26 cellular contexts compared by ENCODE assay signal in the genomic region with DNA sequence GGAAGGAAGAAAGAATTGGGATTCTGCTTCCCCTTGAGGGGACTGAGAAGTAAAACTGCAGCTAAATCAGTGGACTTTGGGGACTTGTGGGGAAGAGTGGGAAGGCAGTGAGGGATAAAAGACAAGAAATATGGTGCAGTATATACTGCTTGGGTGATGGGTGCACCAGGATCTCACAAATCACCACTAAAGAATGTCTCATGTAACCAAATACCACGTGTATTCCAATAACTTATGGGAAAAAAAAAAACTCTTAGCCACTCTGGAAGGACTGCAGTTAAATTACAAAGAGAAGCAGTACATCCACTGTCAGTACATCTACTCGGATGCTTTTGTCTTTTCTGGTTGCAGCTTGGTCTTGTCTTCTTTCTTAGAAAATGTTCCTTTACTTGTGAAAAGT. TPM values are rescaled to one million over a fixed set of nuclear protein-coding genes. Genes with fewer than 3 reads are reported as not detected.
DNase-seq lines count a peak whose midpoint lies in the region; ATAC-seq and TF ChIP-seq lines count a peak whose summit lies in the region.
"Had no signal": no experiment of that assay in that cellular context is flagged by ENCODE, and none has a peak within 500 bp of the region (broad histone marks: within the 10 kb centered on the region; RNA-seq: fewer than 3 reads in every experiment).

No MANE protein-coding gene starts in this region.

- intact Hi-C loops in PC-3 (cut with micrococcal nuclease) (no loop called here), left ventricle myocardium inferior (cut with micrococcal nuclease) (no loop called here)

- peaks cover 21% of the 10 kb centered on the region; the same call in 1 of the 2 replicates for H3K27me3 ChIP-seq in PC-3 (ENCODE audit: low read length)
- H3K27me3 ChIP-seq in left ventricle myocardium inferior (ENCODE audit: low read depth) = peaks cover 94% of the 10 kb centered on the region
- H3K27me3 ChIP-seq: SJSA1, vagina had no signal

- no peaks in the 10 kb centered on the region for H3K9me3 ChIP-seq in PC-3 (ENCODE audit: low read length)
- no peaks in the 10 kb centered on the region for H3K9me3 ChIP-seq in left ventricle myocardium inferior (replicated peaks)
- H3K9me3 ChIP-seq: esophagus squamous epithelium, SJSA1, tibial artery, vagina had no signal

- ATAC-seq in PC-3 = no peak
- ATAC-seq in GM19463 (IDR thresholded peaks at IDR 0.05; ENCODE audit: unreplicated experiment) = no peak
- ATAC-seq: right cardiac atrium, T-cell, WTC11 had no signal

- no peaks in the 10 kb centered on the region for H3K9me2 ChIP-seq in PC-3 (replicated peaks; ENCODE audit: low read length)

- in situ Hi-C loops in ACHN (cut with HindIII; ENCODE audit: low pct_ligation_motif_present, low pct_unique_long_range_greater_than_20kb, low sequenced_read_pairs) = no loop called here

- POLR2A ChIA-PET in PC-3 (lab: Charles Lee; ENCODE audit: unreplicated experiment) = no interaction called here

- BruUV-seq in PC-3 (replicated peaks; lab: Mats Ljungman, UMichigan) = no TSS peak

- H3K4me2 ChIP-seq in PC-3 (ENCODE audit: low read length) = no peak overlapping the region

- H3K79me2 ChIP-seq in PC-3 (ENCODE audit: low read length) = no peaks in the 10 kb centered on the region

- DNase-seq in ELR (ENCODE audit: low read depth) (peak; percentile 64), PC-3 (peak; percentile 12), choroid plexus epithelial cell (ENCODE audit: low read depth) (peak; percentile 50), non-pigmented ciliary epithelial cell (ENCODE audit: low read depth) (peak; percentile 4), ACHN (no peak), NCI-H2171 (lab: John Stamatoyannopoulos, UW) (no peak), left ventricle myocardium inferior (no peak)
- DNase-seq: activated CD4-positive, alpha-beta T cell treated with anti-CD3 and anti-CD28 coated beads, Interleukin-2, amount 50 U/mL, for 1 hour; activated gamma-delta T cell; activated naive CD8-positive, alpha-beta T cell treated with anti-CD3 and anti-CD28 coated beads, Interleukin-2, amount 10 ng/mL, durations not matched to agents 7 days and 5 days; activated T-cell treated with anti-CD3 and anti-CD28 coated beads, Interleukin-2, amount 50 U/mL, for 24 hours; COR-L47; dorsolateral prefrontal cortex; esophagus squamous epithelium; NCI-H1048; NCI-H1694; right cardiac atrium; stimulated activated CD4-positive, alpha-beta T cell treated with anti-CD3 and anti-CD28 coated beads, Interleukin-2, amount 100 ng/mL, for 48 hours; T-cell; tibial artery had no signal

- H4K20me1 ChIP-seq in PC-3 (ENCODE audit: low read length) = no peaks in the 10 kb centered on the region

- H3K27ac ChIP-seq in PC-3 (ENCODE audit: low read length) = no peak overlapping the region
- H3K27ac ChIP-seq in left ventricle myocardium inferior (replicated peaks) = no peak overlapping the region
- H3K27ac ChIP-seq: C4-2B, dorsolateral prefrontal cortex, esophagus squamous epithelium, RWPE1, SJSA1, tibial artery, vagina had no signal

- H3K4me3 ChIP-seq in PC-3 (ENCODE audit: low read length) = no peak overlapping the region
- no peak overlapping the region for H3K4me3 ChIP-seq in choroid plexus epithelial cell (ENCODE audit: low read depth, low read length)
- H3K4me3 ChIP-seq in left ventricle myocardium inferior = no peak overlapping the region
- H3K4me3 ChIP-seq: dorsolateral prefrontal cortex, esophagus squamous epithelium, SJSA1, tibial artery, vagina had no signal

- H3K36me3 ChIP-seq in PC-3 (ENCODE audit: low read depth, low read length) (no peaks in the 10 kb centered on the region), left ventricle myocardium inferior (no peaks in the 10 kb centered on the region)
- H3K36me3 ChIP-seq: esophagus squamous epithelium, SJSA1, tibial artery, vagina had no signal

- H3K9ac ChIP-seq in PC-3 (ENCODE audit: low read length) = no peak overlapping the region

- CTCF ChIA-PET in PC-3 (lab: Charles Lee) = no interaction called here

- no peaks in the 10 kb centered on the region for H3F3A ChIP-seq in PC-3 (ENCODE audit: low read length, unreplicated experiment)

- TF ChIP-seq CTCF in PC-3 (conservative IDR thresholded peaks at IDR 0.05; ENCODE audit: low read depth, low read length) = no peak
- no peak for TF ChIP-seq CTCF in choroid plexus epithelial cell (conservative IDR thresholded peaks at IDR 0.05; ENCODE audit: low read depth, low read length)
- TF ChIP-seq CTCF in left ventricle myocardium inferior (IDR thresholded peaks at IDR 0.05; ENCODE audit: borderline replicate concordance) = no peak

- H3K4me1 ChIP-seq in PC-3 (ENCODE audit: insufficient read depth, low read length) (no peaks in the 10 kb centered on the region), left ventricle myocardium inferior (no peaks in the 10 kb centered on the region)
- H3K4me1 ChIP-seq: tibial artery, vagina had no signal

- no peak overlapping the region for H2AFZ ChIP-seq in PC-3 (ENCODE audit: low read length)

RNA-seq across cellular contexts. Expression of gene GOT1, which starts 27.4 kb away (rescaled TPM):
- total RNA-seq in PC-3 (2014; rRNA removed) = 27.4 and 32.6 TPM in 2 replicates
- 609 TPM for total RNA-seq in left ventricle myocardium inferior

Comparison
In these comparisons a context has a peak if more than half of its experiments do, and no peak if none do; other contexts are left out.
1. DNase-seq: peak in ELR (single experiment), PC-3 (single experiment), choroid plexus epithelial cell (single experiment) and non-pigmented ciliary epithelial cell (single experiment); none in ACHN (single experiment), NCI-H2171 (single experiment) and left ventricle myocardium inferior (single experiment).
2. RNA of gene GOT1, which starts 27.4 kb away (total RNA-seq): 609 TPM in left ventricle myocardium inferior (single experiment); 27.4 to 32.6 TPM in PC-3; every median in the first group is over 10 times any median in the second.